In genomic region chr12:95192271-95192670, GRCh38 we compare ENCODE assay signal across 29 cellular contexts.
"Had no signal": no experiment of that assay in that cellular context is flagged by ENCODE, and none has a peak within 500 bp of the region (broad histone marks: within the 10 kb centered on the region; RNA-seq: fewer than 3 reads in every experiment).

No MANE protein-coding gene starts in this region.

- H3K27me3 Mint-ChIP-seq: activated CD8-positive, alpha-beta T cell treated with anti-CD3 and anti-CD28 coated beads for 36 hours; activated naive CD8-positive, alpha-beta T cell; activated T-helper 17 cell treated with anti-CD3 and anti-CD28 coated beads, Interleukin-2, amount 50 U/mL, for 72 hours; central memory CD8-positive, alpha-beta T cell; dendritic cell treated with granulocyte-macrophage colony-stimulating factor and Interleukin-4, amounts not matched to agents 40 ng/mL and 50 ng/mL, for 4 days had no signal

- H3K4me1 ChIP-seq: esophagus muscularis mucosa, gastroesophageal sphincter had no signal

- H3K27ac Mint-ChIP-seq: activated CD8-positive, alpha-beta T cell treated with anti-CD3 and anti-CD28 coated beads for 36 hours; activated naive CD8-positive, alpha-beta T cell; activated T-helper 17 cell treated with anti-CD3 and anti-CD28 coated beads, Interleukin-2, amount 50 U/mL, for 72 hours; dendritic cell treated with granulocyte-macrophage colony-stimulating factor and Interleukin-4, amounts not matched to agents 40 ng/mL and 50 ng/mL, for 4 days; endodermal cell had no signal

- H3K36me3 Mint-ChIP-seq: activated naive CD8-positive, alpha-beta T cell had no signal

- H3K27ac ChIP-seq: brain microvascular endothelial cell, coronary artery, dorsolateral prefrontal cortex, esophagus muscularis mucosa, foreskin keratinocyte, gastroesophageal sphincter, heart right ventricle had no signal

- H3K36me3 ChIP-seq: brain microvascular endothelial cell, esophagus muscularis mucosa, gastroesophageal sphincter, heart right ventricle had no signal

- H3K9me3 ChIP-seq: esophagus muscularis mucosa, gastroesophageal sphincter, heart right ventricle had no signal

- H3K4me1 Mint-ChIP-seq: activated T-helper 17 cell treated with anti-CD3 and anti-CD28 coated beads, Interleukin-2, amount 50 U/mL, for 72 hours; central memory CD8-positive, alpha-beta T cell had no signal

- ATAC-seq: activated CD8-positive, alpha-beta T cell treated with anti-CD3 and anti-CD28 coated beads for 36 hours; activated T-cell treated with anti-CD3 and anti-CD28 coated beads, Interleukin-2, amount 50 U/mL, for 4 hours; activated T-helper 17 cell treated with anti-CD3 and anti-CD28 coated beads, Interleukin-2, amount 50 U/mL, for 72 hours; foreskin keratinocyte; gastroesophageal sphincter; heart right ventricle had no signal

- DNase-seq: activated CD4-positive, alpha-beta T cell treated with anti-CD3 and anti-CD28 coated beads for 48 hours; activated CD4-positive, alpha-beta T cell treated with anti-CD3 and anti-CD28 coated beads, Interleukin-2, amount 50 U/mL, for 1 hour; activated CD4-positive, alpha-beta T cell treated with anti-CD3 and anti-CD28 coated beads, Interleukin-2, amount 50 U/mL, for 48 hours; activated CD8-positive, alpha-beta memory T cell treated with anti-CD3 and anti-CD28 coated beads for 24 hours; activated CD8-positive, alpha-beta T cell treated with anti-CD3 and anti-CD28 coated beads for 36 hours; activated effector memory CD4-positive, alpha-beta T cell treated with Interleukin-2 at 50 U/mL for 16 hours; activated gamma-delta T cell treated with Interleukin-2 at 50 U/mL for 16 hours; activated naive CD4-positive, alpha-beta T cell treated with anti-CD3 and anti-CD28 coated beads, Interleukin-2, amount 50 U/mL, for 16 hours; activated naive CD4-positive, alpha-beta T cell treated with Interleukin-2 at 50 U/mL for 16 hours; activated T-cell treated with anti-CD3 and anti-CD28 coated beads, Interleukin-2, amount 50 U/mL, for 4 hours; amniotic stem cell; anterior cingulate cortex; brain microvascular endothelial cell; dorsolateral prefrontal cortex; effector memory CD4-positive, alpha-beta T cell; endodermal cell; erythroblast; foreskin keratinocyte; heart right ventricle; T-helper 2 cell had no signal

- H3K4me3 ChIP-seq: coronary artery, dorsolateral prefrontal cortex, esophagus muscularis mucosa, gastroesophageal sphincter, heart right ventricle had no signal

- FAIRE-seq: astrocyte, bronchial epithelial cell had no signal

- H3K4me3 Mint-ChIP-seq: activated CD8-positive, alpha-beta T cell treated with anti-CD3 and anti-CD28 coated beads for 36 hours; activated naive CD8-positive, alpha-beta T cell; activated T-cell treated with anti-CD3 and anti-CD28 coated beads, Interleukin-2, amount 50 U/mL, for 4 hours; activated T-helper 17 cell treated with anti-CD3 and anti-CD28 coated beads, Interleukin-2, amount 50 U/mL, for 72 hours; central memory CD8-positive, alpha-beta T cell; dendritic cell treated with granulocyte-macrophage colony-stimulating factor and Interleukin-4, amounts not matched to agents 40 ng/mL and 50 ng/mL, for 4 days; endodermal cell had no signal

- H3K27me3 ChIP-seq: brain microvascular endothelial cell, dorsolateral prefrontal cortex, esophagus muscularis mucosa, foreskin keratinocyte, gastroesophageal sphincter, heart right ventricle had no signal

- H3K9me3 Mint-ChIP-seq: activated CD8-positive, alpha-beta T cell treated with anti-CD3 and anti-CD28 coated beads for 36 hours; activated T-cell treated with anti-CD3 and anti-CD28 coated beads, Interleukin-2, amount 50 U/mL, for 4 hours; activated T-helper 17 cell treated with anti-CD3 and anti-CD28 coated beads, Interleukin-2, amount 50 U/mL, for 72 hours; central memory CD8-positive, alpha-beta T cell; dendritic cell treated with granulocyte-macrophage colony-stimulating factor and Interleukin-4, amounts not matched to agents 40 ng/mL and 50 ng/mL, for 4 days; endodermal cell had no signal
